In genomic region chr10:129960493-129961273, GRCh38 we compare ENCODE assay signal across 11 cellular contexts. TPM values are rescaled to one million over a fixed set of nuclear protein-coding genes. Genes with fewer than 3 reads are reported as not detected.
DNase-seq lines count a peak whose midpoint lies in the region; ATAC-seq and TF ChIP-seq lines count a peak whose summit lies in the region.
"Had no signal": no experiment of that assay in that cellular context is flagged by ENCODE, and none has a peak within 500 bp of the region (broad histone marks: within the 10 kb centered on the region; RNA-seq: fewer than 3 reads in every experiment).

No MANE protein-coding gene starts in this region.

- H4K5ac ChIP-seq in mesendoderm (ENCODE audit: low read length), result no peak overlapping the region

- no peak for TF ChIP-seq POLR2A in suprapubic skin (IDR thresholded peaks at IDR 0.05)

- H3K4me3 Mint-ChIP-seq in activated naive CD4-positive, alpha-beta T cell treated with anti-CD3 and anti-CD28 coated beads, Interleukin-2, amount 50 U/mL, for 24 hours, result peak overlapping the region; percentile 51
- H3K4me3 Mint-ChIP-seq in activated T-helper 17 cell treated with anti-CD3 and anti-CD28 coated beads, Interleukin-2, amount 50 U/mL, for 72 hours, result peak overlapping the region; percentile 25

- H4K8ac ChIP-seq in mesendoderm (ENCODE audit: low read depth, low read length), result no peak overlapping the region

- no peaks in the 10 kb centered on the region for H3K79me1 ChIP-seq in mesendoderm (ENCODE audit: low read length)

- no peak overlapping the region for H2AK5ac ChIP-seq in mesendoderm (ENCODE audit: low read length)

- H3K27ac ChIP-seq in mesendoderm (ENCODE audit: low read depth, low read length), result no peak overlapping the region
- H3K27ac ChIP-seq in suprapubic skin, result no peak overlapping the region
- H3K27ac ChIP-seq: epithelial cell of prostate had no signal

- no CpG with 5 or more reads among the region's 15 CpGs for WGBS in mesendoderm (ENCODE audit: extremely low coverage, insufficient coverage, low lambda C conversion rate)
- 26% methylated on average over 15 of the region's 15 CpGs for WGBS in suprapubic skin

- TF ChIP-seq EP300 in suprapubic skin (IDR thresholded peaks at IDR 0.05), result no peak

- H3K27ac Mint-ChIP-seq in activated naive CD4-positive, alpha-beta T cell treated with anti-CD3 and anti-CD28 coated beads, Interleukin-2, amount 50 U/mL, for 24 hours, result peak overlapping the region; percentile 70
- no peak overlapping the region for H3K27ac Mint-ChIP-seq in activated T-helper 17 cell treated with anti-CD3 and anti-CD28 coated beads, Interleukin-2, amount 50 U/mL, for 72 hours

- H3K23ac ChIP-seq in mesendoderm (ENCODE audit: low read length), result no peak overlapping the region

- H3K9me3 ChIP-seq in suprapubic skin, result no peaks in the 10 kb centered on the region

- H3K4me1 ChIP-seq in mesendoderm (ENCODE audit: control insufficient read depth, low read depth, low read length) (peaks cover 4% of the 10 kb centered on the region), suprapubic skin (peaks cover 47% of the 10 kb centered on the region)

- H2BK120ac ChIP-seq in mesendoderm (ENCODE audit: low read depth, low read length), result no peak overlapping the region

- no peak for DNase-seq in activated naive CD4-positive, alpha-beta T cell treated with anti-CD3 and anti-CD28 coated beads, Interleukin-2, amount 50 U/mL, for 16 hours
- DNase-seq in mesendoderm, result no peak
- peak in 1 of 2 donors; percentile 15 for DNase-seq in suprapubic skin (ENCODE audit: low spot score in 2 of 2)
- DNase-seq in pons (ENCODE audit: low spot score), result no peak
- no peak for DNase-seq in NCI-H524 (lab: John Stamatoyannopoulos, UW)
- DNase-seq: AML-193 had no signal

- H3K4me1 Mint-ChIP-seq in activated naive CD4-positive, alpha-beta T cell treated with anti-CD3 and anti-CD28 coated beads, Interleukin-2, amount 50 U/mL, for 24 hours, result peaks cover 33% of the 10 kb centered on the region
- peaks cover 5% of the 10 kb centered on the region for H3K4me1 Mint-ChIP-seq in activated T-helper 17 cell treated with anti-CD3 and anti-CD28 coated beads, Interleukin-2, amount 50 U/mL, for 72 hours

- H2BK15ac ChIP-seq in mesendoderm (replicated peaks; ENCODE audit: low read depth), result no peak overlapping the region

- H3K36me3 ChIP-seq in mesendoderm (ENCODE audit: control insufficient read depth, insufficient read depth, low read length) (no peaks in the 10 kb centered on the region), suprapubic skin (no peaks in the 10 kb centered on the region)

- no peak for ATAC-seq in activated T-helper 17 cell treated with anti-CD3 and anti-CD28 coated beads, Interleukin-2, amount 50 U/mL, for 72 hours (replicated peaks)
- no peak for ATAC-seq in HG03342 (IDR thresholded peaks at IDR 0.05; ENCODE audit: unreplicated experiment)
- ATAC-seq: HepG2 had no signal

- H3K9ac ChIP-seq in mesendoderm (ENCODE audit: low read length), result no peak overlapping the region

- peak overlapping the region; percentile 9 for H3K4me2 ChIP-seq in mesendoderm (ENCODE audit: low read length)

- no peak overlapping the region for H2BK5ac ChIP-seq in mesendoderm (ENCODE audit: low read length)

- no peaks in the 10 kb centered on the region for H3K9me3 Mint-ChIP-seq in activated naive CD4-positive, alpha-beta T cell treated with anti-CD3 and anti-CD28 coated beads, Interleukin-2, amount 50 U/mL, for 24 hours
- no peaks in the 10 kb centered on the region for H3K9me3 Mint-ChIP-seq in activated T-helper 17 cell treated with anti-CD3 and anti-CD28 coated beads, Interleukin-2, amount 50 U/mL, for 72 hours

- peak overlapping the region; percentile 54 for H3K56ac ChIP-seq in mesendoderm (ENCODE audit: low read length)

- peaks cover 2% of the 10 kb centered on the region for H3K36me3 Mint-ChIP-seq in activated naive CD4-positive, alpha-beta T cell treated with anti-CD3 and anti-CD28 coated beads, Interleukin-2, amount 50 U/mL, for 24 hours
- peaks cover 24% of the 10 kb centered on the region for H3K36me3 Mint-ChIP-seq in activated T-helper 17 cell treated with anti-CD3 and anti-CD28 coated beads, Interleukin-2, amount 50 U/mL, for 72 hours (ENCODE audit: low read depth)

- peaks cover 60% of the 10 kb centered on the region for H3K27me3 Mint-ChIP-seq in activated naive CD4-positive, alpha-beta T cell treated with anti-CD3 and anti-CD28 coated beads, Interleukin-2, amount 50 U/mL, for 24 hours
- H3K27me3 Mint-ChIP-seq in activated T-helper 17 cell treated with anti-CD3 and anti-CD28 coated beads, Interleukin-2, amount 50 U/mL, for 72 hours, result peaks cover 57% of the 10 kb centered on the region

- H3K18ac ChIP-seq in mesendoderm (ENCODE audit: low read length), result no peak overlapping the region

- no peak overlapping the region for H3K4ac ChIP-seq in mesendoderm (ENCODE audit: low read depth, low read length)

- H3K27me3 ChIP-seq in mesendoderm (ENCODE audit: insufficient read depth, low read length, poor library complexity) (peaks cover 47% of the 10 kb centered on the region), suprapubic skin (peaks cover 98% of the 10 kb centered on the region)

- TF ChIP-seq CTCF in suprapubic skin (IDR thresholded peaks at IDR 0.05), result no peak

- H3K4me3 ChIP-seq in mesendoderm (ENCODE audit: low read length) (no peak overlapping the region), suprapubic skin (peak overlapping the region; percentile 71)

- no peaks in the 10 kb centered on the region for H3K79me2 ChIP-seq in mesendoderm (ENCODE audit: control insufficient read depth, insufficient read depth, low read length)

RNA-seq across cellular contexts. Expression of gene EBF3, which starts 3.4 kb away (rescaled TPM):
- total RNA-seq in activated T-helper 17 cell treated with anti-CD3 and anti-CD28 coated beads, Interleukin-2, amount 50 U/mL, for 72 hours, result not detected
- polyA plus RNA-seq in mesendoderm (2013, experiment 1 of 2), result 0.87 TPM
- 0.76 TPM for polyA plus RNA-seq in mesendoderm (2013, experiment 2 of 2)
- total RNA-seq in suprapubic skin, result 1 to 10 TPM; 1.4 to 4.2 (median 2.4) TPM
- total RNA-seq: HepG2 had no signal
- polyA plus RNA-seq: HepG2 had no signal
